19 cellular contexts compared by ENCODE assay signal in genomic region chr2:8285898-8286297, GRCh38.
A peak's percentile ranks its signal among the peaks of the same experiment; 100 is the strongest.
DNase-seq lines count a peak whose midpoint lies in the region; ATAC-seq and TF ChIP-seq lines count a peak whose summit lies in the region.
"Had no signal": no experiment of that assay in that cellular context is flagged by ENCODE, and none has a peak within 500 bp of the region (broad histone marks: within the 10 kb centered on the region; RNA-seq: fewer than 3 reads in every experiment).

No MANE protein-coding gene starts in this region.

- H3K79me2 ChIP-seq in mammary epithelial cell (ENCODE audit: insufficient read depth, low read length), result no peaks in the 10 kb centered on the region
- no peaks in the 10 kb centered on the region for H3K79me2 ChIP-seq in smooth muscle cell (ENCODE audit: low read depth)

- H3K9ac ChIP-seq in mammary epithelial cell (ENCODE audit: insufficient read depth, low read length) (no peak overlapping the region), mesenchymal stem cell (ENCODE audit: low read length) (no peak overlapping the region), smooth muscle cell (ENCODE audit: low read depth) (no peak overlapping the region)
- H3K9ac ChIP-seq: BLaER1, GM23248 had no signal

- H3K27ac ChIP-seq in breast epithelium (no peak overlapping the region), mammary epithelial cell (ENCODE audit: insufficient read depth, low read depth, low read length) (no peak overlapping the region), right atrium auricular region (no peak overlapping the region), mesenchymal stem cell (ENCODE audit: low read length, poor library complexity, severe bottlenecking) (no peak overlapping the region), smooth muscle cell (ENCODE audit: low read depth) (no peak overlapping the region), prostate gland (no peak overlapping the region)
- H3K27ac ChIP-seq: 22Rv1, BLaER1, C4-2B, GM23248 had no signal

- dilution Hi-C loops in mammary epithelial cell (cut with HindIII; ENCODE audit: low sequenced_read_pairs), result no loop called here

- TF ChIP-seq POLR2A in breast epithelium (IDR thresholded peaks at IDR 0.05), result peak; percentile 4
- TF ChIP-seq POLR2A in prostate gland (IDR thresholded peaks at IDR 0.05), result no peak

- no peaks in the 10 kb centered on the region for H3K4me1 ChIP-seq in breast epithelium
- no peaks in the 10 kb centered on the region for H3K4me1 ChIP-seq in mammary epithelial cell (ENCODE audit: insufficient read depth, low read length)
- no peaks in the 10 kb centered on the region for H3K4me1 ChIP-seq in right atrium auricular region
- peaks cover 2% of the 10 kb centered on the region for H3K4me1 ChIP-seq in mesenchymal stem cell (ENCODE audit: control insufficient read depth, insufficient read depth, low read depth, low read length)
- no peaks in the 10 kb centered on the region for H3K4me1 ChIP-seq in smooth muscle cell (ENCODE audit: low read depth)
- no peaks in the 10 kb centered on the region for H3K4me1 ChIP-seq in prostate gland (replicated peaks)

- peak; percentile 78 for ATAC-seq in left ventricle myocardium superior
- ATAC-seq: CD8-positive, alpha-beta T cell had no signal

- no peak overlapping the region for H3K18ac ChIP-seq in mesenchymal stem cell (ENCODE audit: low read depth in 1 of 2, low read length in 2 of 2)

- H3K23ac ChIP-seq in mesenchymal stem cell (ENCODE audit: low read length in 2 of 2), result no peak overlapping the region

- in situ Hi-C loops in mammary epithelial cell (cut with MboI; ENCODE audit: low sequenced_read_pairs in 2 of 2), result no loop called here

- BruUV-seq in mammary epithelial cell (replicated peaks; lab: Mats Ljungman, UMichigan), result no TSS peak

- no peak overlapping the region for H4K91ac ChIP-seq in mesenchymal stem cell (ENCODE audit: low read length)

- no peak overlapping the region for H2BK5ac ChIP-seq in mesenchymal stem cell (ENCODE audit: low read depth, low read length, poor library complexity, severe bottlenecking)

- no peak overlapping the region for H4K8ac ChIP-seq in mesenchymal stem cell (ENCODE audit: low read length)

- H4K20me1 ChIP-seq in mammary epithelial cell (ENCODE audit: insufficient read depth, low read length) (no peaks in the 10 kb centered on the region), smooth muscle cell (ENCODE audit: low read depth) (no peaks in the 10 kb centered on the region)
- H4K20me1 ChIP-seq: BLaER1 had no signal

- intact Hi-C loops in breast epithelium (cut with DNase I; ENCODE audit: low total_unique reads), result no loop called here
- intact Hi-C loops in mammary epithelial cell (cut with micrococcal nuclease), result no loop called here
- intact Hi-C loops in left ventricle myocardium superior (cut with micrococcal nuclease), result no loop called here
- intact Hi-C loops in prostate gland (cut with DNase I), result no loop called here

- no peaks in the 10 kb centered on the region for H3F3A ChIP-seq in smooth muscle cell (ENCODE audit: low read depth)

- H3K14ac ChIP-seq in mesenchymal stem cell (ENCODE audit: low read length in 2 of 2), result no peak overlapping the region

- H3K4me2 ChIP-seq in mammary epithelial cell (ENCODE audit: insufficient read depth, low read depth, low read length) (no peak overlapping the region), mesenchymal stem cell (ENCODE audit: low read length, poor library complexity, severe bottlenecking) (no peak overlapping the region), smooth muscle cell (no peak overlapping the region)
- H3K4me2 ChIP-seq: BLaER1 had no signal

- no peaks in the 10 kb centered on the region for H3K79me1 ChIP-seq in mesenchymal stem cell (replicated peaks; ENCODE audit: low read length, poor library complexity, severe bottlenecking)

- CTCF ChIA-PET in mammary epithelial cell (lab: Charles Lee; ENCODE audit: low non-redundant PET), result no interaction called here

- DNase-seq in breast epithelium (ENCODE audit: low spot score in 2 of 2), result no peak
- no peak for DNase-seq in mammary epithelial cell
- DNase-seq in left ventricle myocardium superior, result no peak
- no peak for DNase-seq in right atrium auricular region (ENCODE audit: low spot score)
- DNase-seq in mesenchymal stem cell, result no peak
- DNase-seq in activated gamma-delta T cell (lab: John Stamatoyannopoulos, UW), result no peak
- no peak for DNase-seq in smooth muscle cell (lab: John Stamatoyannopoulos, UW; ENCODE audit: unreplicated experiment)
- DNase-seq in prostate gland (ENCODE audit: low spot score), result no peak
- DNase-seq: CD4-positive, CD25-positive, alpha-beta regulatory T cell; CD8-positive, alpha-beta T cell; DMS153; DND-41; GM23248; H7; HCEC 1CT had no signal

- H3K9me3 ChIP-seq in breast epithelium (no peaks in the 10 kb centered on the region), mammary epithelial cell (replicated peaks; ENCODE audit: insufficient read depth, low read length) (no peaks in the 10 kb centered on the region), right atrium auricular region (no peaks in the 10 kb centered on the region), mesenchymal stem cell (ENCODE audit: control insufficient read depth, low read length) (no peaks in the 10 kb centered on the region), smooth muscle cell (replicated peaks; ENCODE audit: low read depth) (no peaks in the 10 kb centered on the region), prostate gland (no peaks in the 10 kb centered on the region)
- H3K9me3 ChIP-seq: Caco-2 had no signal

- no peak overlapping the region for H2BK120ac ChIP-seq in mesenchymal stem cell (ENCODE audit: low read depth, low read length)

- WGBS in mammary epithelial cell (ENCODE audit: low coverage, missing lambda C conversion rate), result 63% methylated on average over 5 of the region's 5 CpGs
- WGBS in mesenchymal stem cell, result 85% methylated on average over 5 of the region's 5 CpGs
- WGBS in smooth muscle cell (ENCODE audit: low lambda C conversion rate), result 96% methylated on average over 5 of the region's 5 CpGs
- 73% methylated on average over 5 of the region's 5 CpGs for WGBS in prostate gland

- H2BK12ac ChIP-seq in mesenchymal stem cell (ENCODE audit: low read length in 2 of 2), result peak overlapping the region; percentile 46 to 56

- no peak for TF ChIP-seq CTCF in breast epithelium (IDR thresholded peaks at IDR 0.05)
- no peak for TF ChIP-seq CTCF in mammary epithelial cell (conservative IDR thresholded peaks at IDR 0.05 in 1 of 2, IDR thresholded peaks at IDR 0.05 in 1 of 2; ENCODE audit: extremely low read depth in 1 of 2, insufficient read depth in 1 of 2, low read depth in 1 of 2, low read length in 2 of 2)
- TF ChIP-seq CTCF in right atrium auricular region (IDR thresholded peaks at IDR 0.05), result no peak
- no peak for TF ChIP-seq CTCF in smooth muscle cell (IDR thresholded peaks at IDR 0.05; ENCODE audit: borderline replicate concordance, insufficient read depth, poor library complexity, severe bottlenecking)
- TF ChIP-seq CTCF in prostate gland (IDR thresholded peaks at IDR 0.05), result no peak

- no peak overlapping the region for H2AFZ ChIP-seq in mammary epithelial cell (ENCODE audit: low read depth, low read length)
- H2AFZ ChIP-seq in mesenchymal stem cell (ENCODE audit: low read depth, low read length), result no peak overlapping the region
- no peak overlapping the region for H2AFZ ChIP-seq in smooth muscle cell (ENCODE audit: low read depth)
- H2AFZ ChIP-seq: GM23248 had no signal

- H3K4ac ChIP-seq in mesenchymal stem cell (ENCODE audit: low read depth in 1 of 2, low read length in 2 of 2), result no peak overlapping the region

- H3K4me3 ChIP-seq in breast epithelium (no peak overlapping the region), mammary epithelial cell (replicated peaks in 1 of 3; ENCODE audit: insufficient read depth in 1 of 3, low read depth in 2 of 3, low read length in 3 of 3) (no peak overlapping the region), right atrium auricular region (no peak overlapping the region), mesenchymal stem cell (ENCODE audit: insufficient read depth in 1 of 2, low read depth in 1 of 2, low read length in 2 of 2) (no peak overlapping the region), smooth muscle cell (no peak overlapping the region), prostate gland (no peak overlapping the region)
- H3K4me3 ChIP-seq: BLaER1, GM23248 had no signal

- H3K36me3 ChIP-seq in breast epithelium (no peaks in the 10 kb centered on the region), mammary epithelial cell (ENCODE audit: insufficient read depth, low read length) (no peaks in the 10 kb centered on the region), right atrium auricular region (no peaks in the 10 kb centered on the region), mesenchymal stem cell (ENCODE audit: control insufficient read depth in 1 of 2, insufficient read depth in 2 of 2, low read depth in 1 of 2, low read length in 2 of 2) (no peaks in the 10 kb centered on the region), smooth muscle cell (ENCODE audit: low read depth) (no peaks in the 10 kb centered on the region), prostate gland (no peaks in the 10 kb centered on the region)
- H3K36me3 ChIP-seq: BLaER1 had no signal

- no peak overlapping the region for H2AK5ac ChIP-seq in mesenchymal stem cell (ENCODE audit: low read length, severe bottlenecking)

- H2BK15ac ChIP-seq in mesenchymal stem cell (ENCODE audit: low read depth, poor library complexity, severe bottlenecking), result no peak overlapping the region

- no peaks in the 10 kb centered on the region for H3K27me3 ChIP-seq in breast epithelium
- no peaks in the 10 kb centered on the region for H3K27me3 ChIP-seq in mammary epithelial cell (ENCODE audit: insufficient read depth, low read length)
- H3K27me3 ChIP-seq in right atrium auricular region, result no peaks in the 10 kb centered on the region
- peaks cover 0 to 7% of the 10 kb centered on the region in 2 experiments for H3K27me3 ChIP-seq in mesenchymal stem cell (ENCODE audit: control insufficient read depth in 1 of 2, insufficient read depth in 1 of 2, low read length in 2 of 2)
- no peaks in the 10 kb centered on the region for H3K27me3 ChIP-seq in smooth muscle cell (ENCODE audit: low read depth)
- no peaks in the 10 kb centered on the region for H3K27me3 ChIP-seq in prostate gland (replicated peaks; ENCODE audit: insufficient read depth)
